Comparison of ENCODE assay signal across 8 cellular contexts in the genomic region with DNA sequence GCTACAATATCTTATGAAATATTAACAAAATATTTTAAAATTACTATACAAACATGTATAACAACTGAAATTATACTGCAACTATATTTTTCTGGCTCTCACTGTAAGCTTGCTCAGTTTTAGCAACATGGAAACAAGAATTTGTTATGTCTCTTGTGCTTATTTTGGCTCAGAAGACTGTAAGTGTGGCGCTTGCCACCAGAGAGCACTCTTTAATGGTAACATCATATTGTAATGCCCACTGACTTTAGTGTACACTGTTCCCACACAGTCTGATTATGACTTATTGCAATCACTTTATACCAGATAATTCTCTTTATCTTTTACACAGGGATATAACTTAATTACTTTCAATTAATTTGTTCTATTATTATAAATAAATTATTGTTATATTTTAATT.
DNase-seq lines count a peak whose midpoint lies in the region; ATAC-seq, FAIRE-seq and TF ChIP-seq lines count a peak whose summit lies in the region.

No MANE protein-coding gene starts in this region.

- H3K27ac Mint-ChIP-seq in Calu3 (ENCODE audit: unreplicated experiment) (no peak overlapping the region), astrocyte (ENCODE audit: unreplicated experiment) (no peak overlapping the region), T-cell (no peak overlapping the region)
- no peak overlapping the region for H3K27ac Mint-ChIP-seq in effector memory CD8-positive, alpha-beta T cell

- TF ChIP-seq POLR2A in sigmoid colon (IDR thresholded peaks at IDR 0.05) = no peak

- no peak overlapping the region for H2AFZ ChIP-seq in astrocyte (ENCODE audit: low read depth, low read length)

- WGBS in sigmoid colon, 2 donors = 67 to 70% methylated on average over 1 of the region's 1 CpG

- no TSS peak for BruUV-seq in Calu3 (replicated peaks; lab: Mats Ljungman, UMichigan)

- intact Hi-C loops in Calu3 (cut with micrococcal nuclease; ENCODE audit: unreplicated experiment) = loop anchor here (1.0 to 5.0 kb wide), 3 partner anchors 268 to 1622 kb away; no protein-coding TSS in a partner anchor
- intact Hi-C loops in sigmoid colon (cut with DNase I) = no loop called here

- CTCF ChIA-PET in Calu3 (lab: Charles Lee) = no interaction called here
- CTCF ChIA-PET in T-cell (lab: Charles Lee) = no interaction called here

- H3K36me3 ChIP-seq in astrocyte (ENCODE audit: insufficient read depth, low read length) = no peaks in the 10 kb centered on the region
- no peaks in the 10 kb centered on the region for H3K36me3 ChIP-seq in sigmoid colon

- H3K36me3 Mint-ChIP-seq in Calu3 (ENCODE audit: insufficient read depth, unreplicated experiment) (no peaks in the 10 kb centered on the region), astrocyte (ENCODE audit: low read depth, unreplicated experiment) (no peaks in the 10 kb centered on the region), T-cell (no peaks in the 10 kb centered on the region)
- no peaks in the 10 kb centered on the region for H3K36me3 Mint-ChIP-seq in effector memory CD8-positive, alpha-beta T cell (ENCODE audit: insufficient read depth)

- TF ChIP-seq EP300 in sigmoid colon (IDR thresholded peaks at IDR 0.05) = no peak

- no peak for FAIRE-seq in astrocyte (lab: Jason Lieb, UNC)

- POLR2A ChIA-PET in T-cell (lab: Charles Lee) = no interaction called here

- ATAC-seq in GM21390 (IDR thresholded peaks at IDR 0.05; ENCODE audit: unreplicated experiment) (peak; percentile 49), T-cell (replicated peaks in 1 of 4) (no peak)
- no peak for ATAC-seq in effector memory CD8-positive, alpha-beta T cell (replicated peaks)

- no peaks in the 10 kb centered on the region for H3K9me3 Mint-ChIP-seq in Calu3 (ENCODE audit: low read depth, unreplicated experiment)
- no peaks in the 10 kb centered on the region for H3K9me3 Mint-ChIP-seq in astrocyte (ENCODE audit: unreplicated experiment)
- H3K9me3 Mint-ChIP-seq in effector memory CD8-positive, alpha-beta T cell = peaks cover 0 to 5% of the 10 kb centered on the region in 2 donors
- no peaks in the 10 kb centered on the region for H3K9me3 Mint-ChIP-seq in T-cell

- no peaks in the 10 kb centered on the region for H4K20me1 ChIP-seq in astrocyte (ENCODE audit: insufficient read depth, low read length)

- H3K27me3 ChIP-seq in astrocyte (ENCODE audit: insufficient read depth, low read length) (no peaks in the 10 kb centered on the region), sigmoid colon (no peaks in the 10 kb centered on the region)

- no peaks in the 10 kb centered on the region for H3K9me3 ChIP-seq in astrocyte (ENCODE audit: insufficient read depth, low read depth, low read length)
- H3K9me3 ChIP-seq in sigmoid colon = no peaks in the 10 kb centered on the region

- H3K4me3 Mint-ChIP-seq in Calu3 (ENCODE audit: low read depth, unreplicated experiment) (no peak overlapping the region), astrocyte (ENCODE audit: unreplicated experiment) (no peak overlapping the region), T-cell (no peak overlapping the region)
- no peak overlapping the region for H3K4me3 Mint-ChIP-seq in effector memory CD8-positive, alpha-beta T cell

- no peaks in the 10 kb centered on the region for H3K4me1 ChIP-seq in astrocyte (ENCODE audit: insufficient read depth, low read length)
- H3K4me1 ChIP-seq in sigmoid colon = no peaks in the 10 kb centered on the region

- H3K79me2 ChIP-seq in astrocyte (ENCODE audit: insufficient read depth, low read length) = no peaks in the 10 kb centered on the region

- H3K27ac ChIP-seq in astrocyte (ENCODE audit: low read depth, low read length) = no peak overlapping the region
- no peak overlapping the region for H3K27ac ChIP-seq in sigmoid colon

- no peak overlapping the region for H3K9ac ChIP-seq in astrocyte (ENCODE audit: low read length)

- TF ChIP-seq CTCF in Calu3 (IDR thresholded peaks at IDR 0.05; ENCODE audit: unreplicated experiment) = peak; percentile 29
- TF ChIP-seq CTCF in astrocyte (IDR thresholded peaks at IDR 0.05; ENCODE audit: insufficient read depth, low read depth, low read length) = peak; percentile 47
- TF ChIP-seq CTCF in sigmoid colon (IDR thresholded peaks at IDR 0.05) = no peak

- no peak overlapping the region for H3K4me2 ChIP-seq in astrocyte (ENCODE audit: low read length)

- H3K27me3 Mint-ChIP-seq in Calu3 (ENCODE audit: unreplicated experiment) (no peaks in the 10 kb centered on the region), astrocyte (ENCODE audit: low read depth, unreplicated experiment) (no peaks in the 10 kb centered on the region), T-cell (no peaks in the 10 kb centered on the region)
- H3K27me3 Mint-ChIP-seq in effector memory CD8-positive, alpha-beta T cell = no peaks in the 10 kb centered on the region

- no peaks in the 10 kb centered on the region for H3K4me1 Mint-ChIP-seq in Calu3 (ENCODE audit: low read depth, unreplicated experiment)
- peaks cover 2% of the 10 kb centered on the region for H3K4me1 Mint-ChIP-seq in astrocyte (ENCODE audit: low read depth, unreplicated experiment)
- H3K4me1 Mint-ChIP-seq in effector memory CD8-positive, alpha-beta T cell (ENCODE audit: low read depth in 2 of 2) = no peaks in the 10 kb centered on the region
- no peaks in the 10 kb centered on the region for H3K4me1 Mint-ChIP-seq in T-cell

- H3K4me3 ChIP-seq in astrocyte (ENCODE audit: insufficient read depth, low read depth, low read length) (no peak overlapping the region), skeletal muscle cell (ENCODE audit: low read depth, low read length) (no peak overlapping the region), sigmoid colon (no peak overlapping the region)

- DNase-seq in Calu3 (peak; percentile 19), NCI-H1092 (lab: John Stamatoyannopoulos, UW) (peak; percentile 9), astrocyte (ENCODE audit: low read depth) (peak; percentile 6), skeletal muscle cell (ENCODE audit: low read depth) (peak; percentile 20), sigmoid colon (no peak), T-cell (no peak)
- no peak for DNase-seq in effector memory CD8-positive, alpha-beta T cell

Comparison
In these comparisons a context has a peak if more than half of its experiments do, and no peak if none do; other contexts are left out.
1. DNase-seq: peak in Calu3 (single experiment), NCI-H1092 (single experiment), astrocyte (single experiment) and skeletal muscle cell (single experiment); none in effector memory CD8-positive, alpha-beta T cell (0 of 3), sigmoid colon (single experiment) and T-cell (0 of 34).
2. CTCF ChIP-seq: peak in Calu3 (single experiment) and astrocyte (single experiment); none in sigmoid colon (0 of 4).